Comparison of ENCODE assay signal across 15 cellular contexts in the genomic region with DNA sequence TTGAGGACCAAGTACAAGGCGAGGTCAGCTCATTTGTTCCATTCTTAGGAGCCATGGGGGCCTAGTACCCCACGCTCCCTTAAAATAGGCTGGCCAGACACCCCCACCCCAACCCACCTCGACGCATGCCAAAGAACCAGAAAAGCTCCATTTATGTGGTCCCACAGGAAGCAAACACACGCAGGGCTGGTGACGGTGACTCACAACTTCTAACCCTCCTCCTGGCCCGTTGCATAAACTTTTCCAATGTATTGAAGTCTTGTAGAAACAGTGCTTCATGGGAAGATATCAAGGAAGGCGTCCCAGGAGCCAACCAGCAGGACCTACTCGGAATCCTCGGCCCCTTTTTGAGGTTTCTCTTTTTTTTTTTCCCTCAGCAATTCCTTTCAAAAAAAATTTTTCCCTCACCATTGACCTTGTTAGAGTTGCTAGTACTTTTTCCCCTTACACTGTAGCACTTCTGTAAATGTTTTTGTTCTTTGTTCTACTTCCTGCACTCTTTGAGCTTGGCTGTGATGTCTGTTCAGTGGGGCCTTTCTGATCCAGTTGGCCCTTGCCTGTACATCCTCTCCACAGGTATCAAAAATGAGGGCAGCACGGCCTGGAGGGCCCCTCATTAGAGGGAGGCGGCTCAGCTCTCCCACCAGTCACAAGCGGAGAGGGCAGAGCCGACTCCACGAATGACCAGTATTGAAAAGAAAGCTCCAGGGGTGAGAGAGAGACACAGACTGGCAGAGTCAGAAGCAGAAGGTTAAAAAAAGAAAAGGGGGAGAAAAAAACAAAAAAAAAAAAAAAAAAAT.
DNase-seq lines count a peak whose midpoint lies in the region; ATAC-seq and TF ChIP-seq lines count a peak whose summit lies in the region.
"Had no signal": no experiment of that assay in that cellular context is flagged by ENCODE, and none has a peak within 500 bp of the region (broad histone marks: within the 10 kb centered on the region; RNA-seq: fewer than 3 reads in every experiment).

No MANE protein-coding gene starts in this region.

- peak; percentile 4 for DNase-seq in AG09309 (ENCODE audit: low read depth)
- peak; percentile 58 for DNase-seq in MG63
- DNase-seq in astrocyte of the hippocampus (ENCODE audit: low read depth, low spot score): peak; percentile 56
- peak; percentile 44 for DNase-seq in osteoblast (ENCODE audit: insufficient read length, low spot score, missing footprints)
- no peak for DNase-seq in activated T-helper 2 cell treated with anti-CD3 and anti-CD28 coated beads, Interferon-gamma antibody, Interleukin-2, Interleukin-4, amounts not matched to agents 10 μg/mL and 5 μg/mL and 100 μg/mL, durations not matched to agents 14 hours and 24 hours and 36 hours (ENCODE audit: low spot score)
- no peak for DNase-seq in GM23248
- no peak for DNase-seq in HuH-7.5 (ENCODE audit: low spot score)
- DNase-seq: adrenal gland, BE2C, heart left ventricle, NCI-H1092 treated with DMSO at 0.1 percent for 48 hours, NCI-H526 treated with DMSO at 0.1 percent for 48 hours, SHP77 treated with DMSO at 0.1 percent for 48 hours had no signal

- H3K4me1 ChIP-seq in osteoblast (ENCODE audit: insufficient read depth, low read length): peaks cover 12% of the 10 kb centered on the region
- H3K4me1 ChIP-seq in GM23248 (ENCODE audit: insufficient read depth): no peaks in the 10 kb centered on the region
- H3K4me1 ChIP-seq: adrenal gland, BE2C, heart left ventricle, prostate gland had no signal

- peaks cover 3% of the 10 kb centered on the region for H3K4me1 Mint-ChIP-seq in activated T-helper 2 cell treated with anti-CD3 and anti-CD28 coated beads, Interferon-gamma antibody, Interleukin-2, Interleukin-4, amounts not matched to agents 10 μg/mL and 5 μg/mL and 100 μg/mL, durations not matched to agents 14 hours and 24 hours and 36 hours (ENCODE audit: low read depth)

- H3K27me3 ChIP-seq in MG63 (no peaks in the 10 kb centered on the region), osteoblast (ENCODE audit: insufficient read depth, low read length) (peaks cover 2% of the 10 kb centered on the region), GM23248 (replicated peaks; ENCODE audit: insufficient read depth) (no peaks in the 10 kb centered on the region)
- H3K27me3 ChIP-seq: adrenal gland had no signal

- no peaks in the 10 kb centered on the region for H3K36me3 Mint-ChIP-seq in activated T-helper 2 cell treated with anti-CD3 and anti-CD28 coated beads, Interferon-gamma antibody, Interleukin-2, Interleukin-4, amounts not matched to agents 10 μg/mL and 5 μg/mL and 100 μg/mL, durations not matched to agents 14 hours and 24 hours and 36 hours (ENCODE audit: low read depth)

- no peak for ATAC-seq in GM19035 (IDR thresholded peaks at IDR 0.05; ENCODE audit: unreplicated experiment)
- ATAC-seq: heart left ventricle had no signal

- H2AFZ ChIP-seq in osteoblast (ENCODE audit: low read length): peak overlapping the region; percentile 66
- no peak overlapping the region for H2AFZ ChIP-seq in GM23248

- H3K27me3 Mint-ChIP-seq in activated T-helper 2 cell treated with anti-CD3 and anti-CD28 coated beads, Interferon-gamma antibody, Interleukin-2, Interleukin-4, amounts not matched to agents 10 μg/mL and 5 μg/mL and 100 μg/mL, durations not matched to agents 14 hours and 24 hours and 36 hours (ENCODE audit: low read depth): peaks cover 12% of the 10 kb centered on the region

- no peak for TF ChIP-seq CTCF in AG09309 (IDR thresholded peaks at IDR 0.05; ENCODE audit: control insufficient read depth, insufficient read depth, low read depth, low read length, missing control alignments)
- no peak for TF ChIP-seq CTCF in osteoblast (IDR thresholded peaks at IDR 0.05; ENCODE audit: extremely low read depth, low read depth, low read length)

- H3K79me2 ChIP-seq in osteoblast (ENCODE audit: insufficient read depth, low read length) (no peaks in the 10 kb centered on the region), GM23248 (ENCODE audit: insufficient read depth) (no peaks in the 10 kb centered on the region)

- H3K36me3 ChIP-seq in MG63 (no peaks in the 10 kb centered on the region), osteoblast (ENCODE audit: insufficient read depth, low read length) (no peaks in the 10 kb centered on the region), GM23248 (ENCODE audit: low read depth) (no peaks in the 10 kb centered on the region)
- H3K36me3 ChIP-seq: adrenal gland, BE2C, heart left ventricle, prostate gland had no signal

- no peak overlapping the region for H3K9ac ChIP-seq in GM23248

- in situ Hi-C loops in GM23248 (cut with MboI): no loop called here

- H3K4me3 ChIP-seq in AG09309 (ENCODE audit: control insufficient read depth, low read depth, low read length): no peak overlapping the region
- H3K4me3 ChIP-seq in MG63: no peak overlapping the region
- H3K4me3 ChIP-seq in osteoblast (ENCODE audit: insufficient read depth, low read length): peak overlapping the region; percentile 15
- H3K4me3 ChIP-seq in GM23248: no peak overlapping the region
- H3K4me3 ChIP-seq: adrenal gland, heart left ventricle, prostate gland had no signal

- intact Hi-C loops in activated T-helper 2 cell treated with anti-CD3 and anti-CD28 coated beads, Interferon-gamma antibody, Interleukin-2, Interleukin-4, amounts not matched to agents 10 μg/mL and 5 μg/mL and 100 μg/mL, durations not matched to agents 14 hours and 24 hours and 36 hours (cut with micrococcal nuclease): no loop called here

- H3K9me3 Mint-ChIP-seq in activated T-helper 2 cell treated with anti-CD3 and anti-CD28 coated beads, Interferon-gamma antibody, Interleukin-2, Interleukin-4, amounts not matched to agents 10 μg/mL and 5 μg/mL and 100 μg/mL, durations not matched to agents 14 hours and 24 hours and 36 hours: peaks cover 16% of the 10 kb centered on the region

- no peaks in the 10 kb centered on the region for H3F3A ChIP-seq in GM23248 (ENCODE audit: insufficient read depth)

- WGBS in GM23248 (ENCODE audit: low coverage in 1 of 2, low lambda C conversion rate in 2 of 2, missing lambda C conversion rate in 2 of 2), 2 experiments: 85% methylated on average over 15 of the region's 15 CpGs

- no peaks in the 10 kb centered on the region for H3K9me2 ChIP-seq in GM23248 (ENCODE audit: insufficient read depth)

- no peak overlapping the region for H3K27ac Mint-ChIP-seq in activated T-helper 2 cell treated with anti-CD3 and anti-CD28 coated beads, Interferon-gamma antibody, Interleukin-2, Interleukin-4, amounts not matched to agents 10 μg/mL and 5 μg/mL and 100 μg/mL, durations not matched to agents 14 hours and 24 hours and 36 hours

- H3K9me3 ChIP-seq in MG63 (peaks cover 9% of the 10 kb centered on the region), osteoblast (ENCODE audit: low read depth, low read length) (no peaks in the 10 kb centered on the region), GM23248 (ENCODE audit: low read depth) (no peaks in the 10 kb centered on the region)
- H3K9me3 ChIP-seq: adrenal gland, BE2C, prostate gland had no signal

- H3K4me2 ChIP-seq in osteoblast (ENCODE audit: insufficient read depth, low read length) (peak overlapping the region; percentile 40), GM23248 (ENCODE audit: unreplicated experiment) (no peak overlapping the region)

- no peak overlapping the region for H3K4me3 Mint-ChIP-seq in activated T-helper 2 cell treated with anti-CD3 and anti-CD28 coated beads, Interferon-gamma antibody, Interleukin-2, Interleukin-4, amounts not matched to agents 10 μg/mL and 5 μg/mL and 100 μg/mL, durations not matched to agents 14 hours and 24 hours and 36 hours (ENCODE audit: low read depth)

- peak overlapping the region; percentile 24 for H3K27ac ChIP-seq in osteoblast (ENCODE audit: low read depth, low read length)
- H3K27ac ChIP-seq in GM23248: no peak overlapping the region
- H3K27ac ChIP-seq: adrenal gland, heart left ventricle, prostate gland had no signal

- H4K20me1 ChIP-seq in osteoblast (ENCODE audit: insufficient read depth, low read length): no peaks in the 10 kb centered on the region
- H4K20me1 ChIP-seq in GM23248 (ENCODE audit: insufficient read depth): no peaks in the 10 kb centered on the region

Comparison
In these comparisons a context has a peak if more than half of its experiments do, and no peak if none do; other contexts are left out.
1. DNase-seq: peak in AG09309 (single experiment), MG63 (single experiment), astrocyte of the hippocampus (single experiment) and osteoblast (single experiment); none in activated T-helper 2 cell treated with anti-CD3 and anti-CD28 coated beads, Interferon-gamma antibody, Interleukin-2, Interleukin-4, amounts not matched to agents 10 μg/mL and 5 μg/mL and 100 μg/mL, durations not matched to agents 14 hours and 24 hours and 36 hours (single experiment), GM23248 (single experiment) and HuH-7.5 (single experiment).